Comparison of ENCODE assay signal across 9 cellular contexts in the genomic region with DNA sequence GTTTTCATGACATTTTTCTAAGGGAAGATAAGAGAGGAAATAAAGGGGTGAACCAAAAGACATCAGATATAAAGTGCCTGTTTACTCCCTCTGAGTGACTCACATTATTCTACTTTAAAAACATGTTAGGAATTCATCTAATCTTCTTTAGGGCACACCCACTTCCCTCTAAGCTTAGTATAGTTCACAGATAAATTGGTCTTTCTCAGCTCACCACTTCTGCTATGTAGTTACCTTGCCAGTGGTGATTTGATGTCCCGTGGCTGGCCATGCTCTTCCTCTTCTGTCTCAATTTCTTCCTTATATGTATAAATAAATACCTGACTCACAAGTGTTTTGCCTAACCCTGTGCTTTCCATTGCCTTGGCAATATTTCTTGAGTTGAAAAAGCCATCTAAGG.
DNase-seq lines count a peak whose midpoint lies in the region; ATAC-seq and TF ChIP-seq lines count a peak whose summit lies in the region.
"Had no signal": no experiment of that assay in that cellular context is flagged by ENCODE, and none has a peak within 500 bp of the region (broad histone marks: within the 10 kb centered on the region; RNA-seq: fewer than 3 reads in every experiment).

No MANE protein-coding gene starts in this region.

- H3K4me1 Mint-ChIP-seq in endodermal cell, result peaks cover 31% of the 10 kb centered on the region
- H3K4me1 Mint-ChIP-seq in mesothelial cell of epicardium, result peaks cover 42% of the 10 kb centered on the region

- H3K4me3 Mint-ChIP-seq in endodermal cell (no peak overlapping the region), mesothelial cell of epicardium (no peak overlapping the region)
- H3K4me3 Mint-ChIP-seq: CD8-positive, alpha-beta memory T cell had no signal

- peaks cover 6% of the 10 kb centered on the region for H3K9me3 ChIP-seq in endodermal cell (ENCODE audit: control insufficient read depth, low read length)

- peaks cover 4% of the 10 kb centered on the region for H3K9me3 Mint-ChIP-seq in endodermal cell
- H3K9me3 Mint-ChIP-seq in mesothelial cell of epicardium, result peaks cover 15% of the 10 kb centered on the region
- H3K9me3 Mint-ChIP-seq: CD8-positive, alpha-beta memory T cell had no signal

- H3K9ac ChIP-seq in endodermal cell (ENCODE audit: extremely low read depth, low read length, poor library complexity, severe bottlenecking), result no peak overlapping the region

- DNase-seq in COLO829 (ENCODE audit: low spot score), result peak; percentile 64
- DNase-seq in NOMO-1 treated with DMSO at 0.1 percent for 48 hours (lab: John Stamatoyannopoulos, UW; ENCODE audit: unreplicated experiment), result peak; percentile 93
- DNase-seq in endodermal cell, result no peak
- DNase-seq in mesothelial cell of epicardium (ENCODE audit: low spot score in 2 of 2, unreplicated experiment in 2 of 2), result no peak
- DNase-seq in activated naive CD4-positive, alpha-beta T cell treated with anti-CD3 and anti-CD28 coated beads, Interleukin-2, amount 50 U/mL, for 16 hours, result no peak
- DNase-seq in substantia nigra (lab: John Stamatoyannopoulos, UW), result no peak
- no peak for DNase-seq in NCI-H2227 treated with DMSO at 0.1 percent for 48 hours (lab: John Stamatoyannopoulos, UW)
- DNase-seq: CD8-positive, alpha-beta memory T cell had no signal

- H3K27ac ChIP-seq in endodermal cell (ENCODE audit: low read depth, low read length) (no peak overlapping the region), substantia nigra (ENCODE audit: low read depth, low read length, poor library complexity, severe bottlenecking) (no peak overlapping the region)

- H3K4me1 ChIP-seq in endodermal cell (ENCODE audit: control insufficient read depth, insufficient read depth, low read length), result peaks cover 11% of the 10 kb centered on the region

- 86% methylated on average over 1 of the region's 1 CpG; no CpG with 5 or more reads in 1 of the 2 experiments for WGBS in endodermal cell (ENCODE audit: insufficient coverage in 1 of 2, insufficient read length in 1 of 2), 2 experiments

- no peak for ATAC-seq in HG02642 (IDR thresholded peaks at IDR 0.05; ENCODE audit: poor library complexity, unreplicated experiment)

- H3K36me3 Mint-ChIP-seq in endodermal cell (ENCODE audit: low read depth) (peaks cover 17% of the 10 kb centered on the region), mesothelial cell of epicardium (peaks cover 7% of the 10 kb centered on the region)

- no peaks in the 10 kb centered on the region for H3K27me3 ChIP-seq in endodermal cell (ENCODE audit: control insufficient read depth, insufficient read depth, low read length, poor library complexity, severe bottlenecking)

- no peak for TF ChIP-seq CTCF in endodermal cell (conservative IDR thresholded peaks at IDR 0.05)
- TF ChIP-seq CTCF in mesothelial cell of epicardium (IDR thresholded peaks at IDR 0.05; ENCODE audit: unreplicated experiment), result no peak

- H3K36me3 ChIP-seq in endodermal cell (ENCODE audit: control insufficient read depth, insufficient read depth, low read length), result peaks cover 29% of the 10 kb centered on the region

- peak overlapping the region; percentile 81 for H3K27ac Mint-ChIP-seq in endodermal cell
- peak overlapping the region; percentile 88 for H3K27ac Mint-ChIP-seq in mesothelial cell of epicardium
- H3K27ac Mint-ChIP-seq: CD8-positive, alpha-beta memory T cell had no signal

- H3K4me3 ChIP-seq in endodermal cell (ENCODE audit: low read length), result peak overlapping the region; percentile 64

- H3K27me3 Mint-ChIP-seq in endodermal cell (ENCODE audit: insufficient read depth) (no peaks in the 10 kb centered on the region), mesothelial cell of epicardium (ENCODE audit: low read depth) (no peaks in the 10 kb centered on the region)

Comparison
In these comparisons a context has a peak if more than half of its experiments do, and no peak if none do; other contexts are left out.
1. DNase-seq: peak in COLO829 (single experiment) and NOMO-1 treated with DMSO at 0.1 percent for 48 hours (single experiment); none in endodermal cell (single experiment), mesothelial cell of epicardium (0 of 2), activated naive CD4-positive, alpha-beta T cell treated with anti-CD3 and anti-CD28 coated beads, Interleukin-2, amount 50 U/mL, for 16 hours (single experiment), substantia nigra (0 of 49) and NCI-H2227 treated with DMSO at 0.1 percent for 48 hours (single experiment).